ENCODE assay signal across 26 cellular contexts in the genomic region with DNA sequence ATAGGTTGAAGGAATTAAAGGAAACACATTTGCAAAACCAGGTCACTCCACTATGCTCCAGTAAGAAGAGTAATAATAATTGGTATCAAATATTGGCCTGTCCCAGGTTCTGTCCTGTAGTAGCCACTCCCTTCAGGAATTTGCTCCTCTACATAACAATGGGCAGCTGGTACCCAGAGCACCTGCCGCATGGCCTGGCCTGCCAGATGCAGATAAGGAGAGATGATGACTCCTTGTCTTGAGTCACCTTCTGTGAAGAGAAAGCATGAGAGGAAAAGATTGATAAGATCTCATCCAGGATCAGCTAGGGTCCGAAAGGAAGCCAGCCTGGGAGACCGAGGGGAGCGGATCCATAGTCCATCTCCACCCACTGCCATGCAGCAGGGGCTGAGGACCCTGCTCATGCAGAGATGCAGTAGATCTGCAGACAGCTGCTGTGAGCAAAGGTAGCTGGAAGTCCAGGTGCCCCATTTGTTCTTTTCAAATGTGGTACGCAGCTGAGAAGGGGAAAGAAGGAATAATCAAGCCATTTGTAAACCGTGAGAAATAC. TPM values are rescaled to one million over a fixed set of nuclear protein-coding genes. Genes with fewer than 3 reads are reported as not detected.
DNase-seq lines count a peak whose midpoint lies in the region; ATAC-seq, FAIRE-seq and TF ChIP-seq lines count a peak whose summit lies in the region.
"Had no signal": no experiment of that assay in that cellular context is flagged by ENCODE, and none has a peak within 500 bp of the region (broad histone marks: within the 10 kb centered on the region; RNA-seq: fewer than 3 reads in every experiment).

No MANE protein-coding gene starts in this region.

- no peak overlapping the region for H4K5ac ChIP-seq in H1 (ENCODE audit: insufficient read length, low read depth, low read length)

- H2BK20ac ChIP-seq in H1 (ENCODE audit: low read length), result no peak overlapping the region

- no peak overlapping the region for H3K27ac ChIP-seq in H1 (ENCODE audit: low read depth, low read length)
- H3K27ac ChIP-seq: A549, body of pancreas, thyroid gland had no signal

- no peak for TF ChIP-seq RAD21 in H1 (IDR thresholded peaks at IDR 0.05 in 1 of 2, conservative IDR thresholded peaks at IDR 0.05 in 1 of 2; ENCODE audit: low read depth in 2 of 2, low read length in 2 of 2)

- H4K91ac ChIP-seq in H1 (replicated peaks; ENCODE audit: insufficient read length, low read length), result no peak overlapping the region

- FAIRE-seq in H1 (lab: Jason Lieb, UNC) (no peak), GM19239 (lab: Jason Lieb, UNC) (no peak)
- FAIRE-seq: A549, RCC 7860 had no signal

- no peak overlapping the region for H2AK5ac ChIP-seq in H1 (ENCODE audit: low read depth, low read length)

- no peaks in the 10 kb centered on the region for H3K36me3 ChIP-seq in H1 (ENCODE audit: control insufficient read depth in 2 of 4, insufficient read depth in 4 of 4, low read length in 3 of 4)
- H3K36me3 ChIP-seq: HAP-1, thyroid gland had no signal

- intact Hi-C loops in activated CD4-positive, alpha-beta T cell treated with anti-CD3 and anti-CD28 coated beads for 36 hours (cut with DNase I, micrococcal nuclease), result no loop called here

- no peaks in the 10 kb centered on the region for H3K9me3 Mint-ChIP-seq in activated CD4-positive, alpha-beta T cell treated with anti-CD3 and anti-CD28 coated beads for 36 hours (ENCODE audit: low read depth)
- peaks cover 0 to 10% (median 0%) of the 10 kb centered on the region in 3 donors for H3K9me3 Mint-ChIP-seq in IgD-negative memory B cell
- H3K9me3 Mint-ChIP-seq in progenitor cell of endocrine pancreas (ENCODE audit: low read depth), result no peaks in the 10 kb centered on the region

- WGBS in H1 (ENCODE audit: extremely low coverage in 1 of 2, insufficient coverage in 1 of 2, insufficient read length in 1 of 2, insufficient replicate concordance in 2 of 2, low coverage in 1 of 2, low lambda C conversion rate in 2 of 2, missing lambda C conversion rate in 1 of 2), 2 experiments, result 81% methylated on average over 6 of the region's 6 CpGs; no CpG with 5 or more reads in 1 of the 2 experiments

- no peak overlapping the region for H3K4me3 ChIP-seq in H1 (ENCODE audit: extremely low read depth in 1 of 4, insufficient read depth in 2 of 4, low read depth in 3 of 4, low read length in 4 of 4)
- H3K4me3 ChIP-seq: A549, body of pancreas, HAP-1, smooth muscle cell, thyroid gland had no signal

- H3K9ac ChIP-seq in H1 (replicated peaks in 1 of 4; ENCODE audit: extremely low read depth in 1 of 4, low read depth in 3 of 4, low read length in 3 of 4), result no peak overlapping the region

- H2BK15ac ChIP-seq in H1 (ENCODE audit: low read length), result no peak overlapping the region

- H3K27me3 ChIP-seq in H1 (replicated peaks in 1 of 4; ENCODE audit: control insufficient read depth in 3 of 4, extremely low read depth in 1 of 4, insufficient read depth in 3 of 4, low read length in 3 of 4), result no peaks in the 10 kb centered on the region; a peak in 1 of 7 replicates
- H3K27me3 ChIP-seq: body of pancreas, thyroid gland had no signal

- H3K4me1 ChIP-seq in H1 (replicated peaks in 1 of 4; ENCODE audit: control insufficient read depth in 3 of 4, insufficient read depth in 4 of 4, low read length in 3 of 4), result peaks cover 0 to 5% (median 3%) of the 10 kb centered on the region in 4 experiments; a peak in 3 of 7 replicates
- H3K4me1 ChIP-seq: A549, body of pancreas, HAP-1, thyroid gland had no signal

- no peak overlapping the region for H3K23ac ChIP-seq in H1 (ENCODE audit: insufficient read length)

- TF ChIP-seq POLR2A in H1 (IDR thresholded peaks at IDR 0.05; ENCODE audit: control extremely low read depth in 1 of 2, low read depth in 2 of 2, low read length in 2 of 2), result no peak

- DNase-seq in activated CD4-positive, alpha-beta T cell treated with anti-CD3 and anti-CD28 coated beads for 36 hours, result no peak
- DNase-seq in activated CD4-positive, alpha-beta T cell treated with anti-CD3 and anti-CD28 coated beads for 48 hours, result no peak
- DNase-seq in H1 (ENCODE audit: low read depth in 1 of 2, low spot score in 2 of 2), result no peak
- no peak for DNase-seq in progenitor cell of endocrine pancreas (ENCODE audit: low spot score, unreplicated experiment)
- no peak for DNase-seq in GM19239 (ENCODE audit: insufficient read length, low spot score)
- DNase-seq in occipital lobe (lab: John Stamatoyannopoulos, UW), result no peak
- DNase-seq in GM10266 (ENCODE audit: extremely low spot score), result no peak
- DNase-seq: activated CD4-positive, CD25-positive, alpha-beta regulatory T cell; body of pancreas; effector CD4-positive, alpha-beta T cell; erythroblast; foreskin melanocyte; hippocampal formation; KBM-7; MM.1S; NCI-H1436 treated with DMSO at 0.1 percent for 48 hours; NCI-H524; nucleus accumbens; stimulated activated naive CD4-positive, alpha-beta T cell treated with Interleukin-2 at 50 U/mL for 16 hours; T-helper 9 cell; thyroid gland had no signal

- CTCF ChIA-PET in activated CD4-positive, alpha-beta T cell treated with anti-CD3 and anti-CD28 coated beads for 36 hours (lab: Charles Lee), result interaction anchor here (0.6 to 2.2 kb wide), 8 partner anchors 10 to 230 kb away, joined by 3 to 12 read pairs (median 4); no protein-coding TSS in a partner anchor
- CTCF ChIA-PET in H1 (lab: Charles Lee; ENCODE audit: partially characterized antibody), result interaction anchor here (1.1 to 4.2 kb wide), 8 partner anchors 9 to 230 kb away, joined by 3 to 47 read pairs (median 4); no protein-coding TSS in a partner anchor

- H3K14ac ChIP-seq in H1 (ENCODE audit: insufficient read length), result no peak overlapping the region

- H4K20me1 ChIP-seq in H1 (replicated peaks in 1 of 2; ENCODE audit: control insufficient read depth in 1 of 2, insufficient read depth in 2 of 2, low read length in 2 of 2), result no peaks in the 10 kb centered on the region

- no peak overlapping the region for H2BK5ac ChIP-seq in H1 (ENCODE audit: low read depth, low read length)

- no peak overlapping the region for H2BK120ac ChIP-seq in H1 (replicated peaks; ENCODE audit: low read depth, low read length)

- no peak overlapping the region for H3K56ac ChIP-seq in H1 (replicated peaks; ENCODE audit: insufficient read length, low read depth, low read length)

- peak overlapping the region; percentile 15 for H3K27ac Mint-ChIP-seq in activated CD4-positive, alpha-beta T cell treated with anti-CD3 and anti-CD28 coated beads for 36 hours
- peak overlapping the region; percentile 67 to 92 (median 80) for H3K27ac Mint-ChIP-seq in IgD-negative memory B cell
- H3K27ac Mint-ChIP-seq in progenitor cell of endocrine pancreas, result peak overlapping the region; percentile 5

- no peak for TF ChIP-seq CTCF in H1 (IDR thresholded peaks at IDR 0.05; ENCODE audit: control extremely low read depth in 1 of 3, insufficient read depth in 1 of 3, low read depth in 1 of 3, low read length in 3 of 3)
- no peak for TF ChIP-seq CTCF in progenitor cell of endocrine pancreas (IDR thresholded peaks at IDR 0.05; ENCODE audit: unreplicated experiment)
- no peak for TF ChIP-seq CTCF in GM10266 (IDR thresholded peaks at IDR 0.05; ENCODE audit: control insufficient read depth, insufficient read depth, low read depth, missing control alignments)

- no peak overlapping the region for H2AFZ ChIP-seq in H1 (ENCODE audit: low read length)

- H3K36me3 Mint-ChIP-seq in activated CD4-positive, alpha-beta T cell treated with anti-CD3 and anti-CD28 coated beads for 36 hours (ENCODE audit: low read depth), result peaks cover 12% of the 10 kb centered on the region
- peaks cover 5% of the 10 kb centered on the region for H3K36me3 Mint-ChIP-seq in IgD-negative memory B cell
- peaks cover 2% of the 10 kb centered on the region for H3K36me3 Mint-ChIP-seq in progenitor cell of endocrine pancreas (ENCODE audit: insufficient read depth)

- H3K4me1 Mint-ChIP-seq in activated CD4-positive, alpha-beta T cell treated with anti-CD3 and anti-CD28 coated beads for 36 hours, result peaks cover 78% of the 10 kb centered on the region
- H3K4me1 Mint-ChIP-seq in IgD-negative memory B cell (peaks cover 39 to 71% (median 41%) of the 10 kb centered on the region in 3 donors), progenitor cell of endocrine pancreas (ENCODE audit: low read depth) (peaks cover 2% of the 10 kb centered on the region)

- no peaks in the 10 kb centered on the region for H3K79me1 ChIP-seq in H1 (ENCODE audit: low read depth, low read length)

- no peak overlapping the region; the same call in 1 of the 2 replicates for H4K8ac ChIP-seq in H1 (ENCODE audit: extremely low read depth, insufficient read depth, low read length)

- TF ChIP-seq EP300 in H1 (IDR thresholded peaks at IDR 0.05; ENCODE audit: borderline replicate concordance in 1 of 2, low read depth in 2 of 2, low read length in 2 of 2), result no peak

- no peak overlapping the region for H3K4ac ChIP-seq in H1 (replicated peaks; ENCODE audit: insufficient read length, low read depth, low read length)

- ATAC-seq in activated CD4-positive, alpha-beta T cell treated with anti-CD3 and anti-CD28 coated beads for 36 hours, result no peak
- ATAC-seq: body of pancreas had no signal

- H3K27me3 Mint-ChIP-seq in activated CD4-positive, alpha-beta T cell treated with anti-CD3 and anti-CD28 coated beads for 36 hours, result no peaks in the 10 kb centered on the region
- no peaks in the 10 kb centered on the region for H3K27me3 Mint-ChIP-seq in IgD-negative memory B cell
- no peaks in the 10 kb centered on the region for H3K27me3 Mint-ChIP-seq in progenitor cell of endocrine pancreas

- H3K4me3 Mint-ChIP-seq in activated CD4-positive, alpha-beta T cell treated with anti-CD3 and anti-CD28 coated beads for 36 hours, result no peak overlapping the region
- H3K4me3 Mint-ChIP-seq in IgD-negative memory B cell (peak overlapping the region in 1 of 4 donors; percentile 13), progenitor cell of endocrine pancreas (ENCODE audit: low read depth) (no peak overlapping the region)

- H3K4me2 ChIP-seq in H1 (ENCODE audit: insufficient read depth in 1 of 2, low read depth in 2 of 2, low read length in 2 of 2), result no peak overlapping the region
- H3K4me2 ChIP-seq: A549, smooth muscle cell had no signal

- H3K9me3 ChIP-seq in H1 (ENCODE audit: insufficient read depth in 2 of 2, low read depth in 1 of 2, low read length in 1 of 2), result no peaks in the 10 kb centered on the region
- H3K9me3 ChIP-seq: A549, body of pancreas, HAP-1, thyroid gland had no signal

- no peak overlapping the region for H2BK12ac ChIP-seq in H1 (ENCODE audit: low read depth, low read length)

- POLR2A ChIA-PET in activated CD4-positive, alpha-beta T cell treated with anti-CD3 and anti-CD28 coated beads for 36 hours (lab: Charles Lee), result interaction anchor here (1.3 kb wide), 1 partner anchor 30 kb away, joined by 4 read pairs; no protein-coding TSS in a partner anchor
- POLR2A ChIA-PET in H1 (lab: Charles Lee; ENCODE audit: partially characterized antibody), result interaction anchor here (1.9 kb wide), 1 partner anchor 24 kb away, joined by 5 read pairs; a partner anchor contains a TSS

- no peaks in the 10 kb centered on the region; the same call in 1 of the 2 replicates for H3K23me2 ChIP-seq in H1 (ENCODE audit: low read depth, low read length)

- no peaks in the 10 kb centered on the region for H3K79me2 ChIP-seq in H1 (ENCODE audit: control insufficient read depth in 1 of 2, insufficient read depth in 2 of 2, low read length in 2 of 2)

- no peak overlapping the region for H3K18ac ChIP-seq in H1 (ENCODE audit: extremely low read depth, low read length)

RNA-seq across cellular contexts. Expression of a gene that starts 24.3 kb away (rescaled TPM):
- total RNA-seq in activated CD4-positive, alpha-beta T cell treated with anti-CD3 and anti-CD28 coated beads for 36 hours, result 10 to 100 TPM in 1 of 2 experiments, 1 to 10 TPM in 1; 6.6 to 10.4 TPM
- polyA plus RNA-seq in IgD-negative memory B cell (14.0 TPM), H1 (2011; rRNA removed) (3.8 and 4.8 TPM in 2 replicates)
- total RNA-seq in H1 (2021; fragmentation: NEBNext Ultra II Directional; extraction: Animal tissue kit (Norgen Biotek cat#: 25700)), result 7.1 and 8.9 TPM in 2 replicates
- polyA plus RNA-seq in H1 (2011; cell fraction: cytosol; rRNA removed), result 6.4 TPM
- 11.6 TPM for polyA plus RNA-seq in H1 (2011; cell fraction: nucleus; rRNA removed)
- 6.0 to 10.5 TPM (median 6.5 TPM) in 4 replicates for polyA plus RNA-seq in H1 (2012, experiment 1 of 2)
- polyA plus RNA-seq in H1 (2012, experiment 2 of 2), result 1.3 TPM
- 8.4 TPM for polyA plus RNA-seq in H1 (2013, experiment 1 of 2)
- polyA plus RNA-seq in H1 (2013, experiment 2 of 2), result 8.8 TPM
- polyA minus RNA-seq in H1 (2011; rRNA and poly(A)+ RNA removed), result 2.5 and 2.8 TPM in 2 replicates
- 3.4 TPM for polyA minus RNA-seq in H1 (2011; cell fraction: cytosol; rRNA and poly(A)+ RNA removed)
- polyA minus RNA-seq in H1 (2011; cell fraction: nucleus; rRNA and poly(A)+ RNA removed), result 8.9 TPM
- total RNA-seq in progenitor cell of endocrine pancreas (11.9 and 14.6 TPM in 2 replicates), occipital lobe (12.0 TPM)

Comparison
In these comparisons a context has a peak if more than half of its experiments do, and no peak if none do; other contexts are left out.
1. H3K27ac Mint-ChIP-seq: peak in every context shown above with its lines; median percentile 80 in IgD-negative memory B cell; 15 in activated CD4-positive, alpha-beta T cell treated with anti-CD3 and anti-CD28 coated beads for 36 hours; 5 in progenitor cell of endocrine pancreas.